Comparison of ENCODE assay signal across 1 cellular context in the genomic region with DNA sequence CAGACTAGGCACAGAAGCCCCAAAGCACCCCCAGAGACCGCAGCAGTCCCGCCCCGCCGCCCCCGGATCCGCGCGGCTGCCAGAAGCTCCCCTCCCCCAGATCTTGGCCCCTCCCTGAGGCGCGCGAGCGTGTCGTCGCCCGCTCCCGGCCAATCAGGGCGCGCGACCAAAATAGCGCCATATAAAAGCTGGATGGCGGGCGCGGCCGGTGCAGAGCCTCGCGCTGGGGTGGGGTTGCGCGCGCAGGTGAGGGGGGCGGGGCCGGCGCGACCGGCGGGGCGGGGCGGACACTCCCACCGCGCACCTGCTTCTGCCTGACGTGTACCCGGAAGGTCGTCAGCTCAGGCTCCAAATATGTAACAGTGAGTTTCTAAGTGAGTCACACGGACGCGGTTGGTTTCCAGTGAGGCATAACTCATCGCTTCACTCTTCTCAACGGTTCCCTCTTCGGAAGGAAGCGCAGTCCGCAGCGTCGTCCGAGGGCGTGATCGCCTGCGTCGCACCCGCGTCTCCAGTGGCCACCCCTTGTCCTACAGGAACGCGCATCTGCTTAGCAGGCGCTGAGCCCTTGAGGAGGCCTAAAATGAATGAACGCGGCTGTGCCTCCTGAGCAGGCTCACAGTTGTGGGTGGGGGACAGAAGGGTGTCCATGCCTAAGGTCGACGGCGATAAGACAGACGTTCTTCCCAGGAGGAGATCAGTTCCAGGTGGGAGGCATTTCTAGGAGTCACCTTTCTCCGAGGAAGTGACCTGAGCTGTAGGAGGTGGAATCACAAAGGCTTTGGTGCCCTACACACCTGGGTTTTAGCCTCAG.
A peak's percentile ranks its signal among the peaks of the same experiment; 100 is the strongest.
TF ChIP-seq lines count a peak whose summit lies in the region.

No MANE protein-coding gene starts in this region.

TF ChIP-seq in HCT116, 20 proteins besides CTCF, POLR2A, EP300 and RAD21 (continued from another document):
- TF ChIP-seq EZH2phosphoT487 (IDR thresholded peaks at IDR 0.05; ENCODE audit: borderline replicate concordance): no peak
- no peak for TF ChIP-seq SP1 (IDR thresholded peaks at IDR 0.05; ENCODE audit: low read depth)
- TF ChIP-seq CBX3 (IDR thresholded peaks at IDR 0.05; ENCODE audit: low read depth): no peak
- TF ChIP-seq, protein P1, sequence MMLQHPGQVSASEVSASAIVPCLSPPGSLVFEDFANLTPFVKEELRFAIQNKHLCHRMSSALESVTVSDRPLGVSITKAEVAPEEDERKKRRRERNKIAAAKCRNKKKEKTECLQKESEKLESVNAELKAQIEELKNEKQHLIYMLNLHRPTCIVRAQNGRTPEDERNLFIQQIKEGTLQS (IDR thresholded peaks at IDR 0.05): no peak
- TF ChIP-seq FOSL1 (IDR thresholded peaks at IDR 0.05; ENCODE audit: low read depth): no peak
- TF ChIP-seq JUND (IDR thresholded peaks at IDR 0.05): no peak
- no peak for TF ChIP-seq SRF (IDR thresholded peaks at IDR 0.05; ENCODE audit: low read depth)
- TF ChIP-seq YY1 (IDR thresholded peaks at IDR 0.05; ENCODE audit: extremely low read depth, insufficient replicate concordance, low read depth, low read length): peak; percentile 20
- no peak for TF ChIP-seq EZH2 (IDR thresholded peaks at IDR 0.05)
- TF ChIP-seq, protein P2, sequence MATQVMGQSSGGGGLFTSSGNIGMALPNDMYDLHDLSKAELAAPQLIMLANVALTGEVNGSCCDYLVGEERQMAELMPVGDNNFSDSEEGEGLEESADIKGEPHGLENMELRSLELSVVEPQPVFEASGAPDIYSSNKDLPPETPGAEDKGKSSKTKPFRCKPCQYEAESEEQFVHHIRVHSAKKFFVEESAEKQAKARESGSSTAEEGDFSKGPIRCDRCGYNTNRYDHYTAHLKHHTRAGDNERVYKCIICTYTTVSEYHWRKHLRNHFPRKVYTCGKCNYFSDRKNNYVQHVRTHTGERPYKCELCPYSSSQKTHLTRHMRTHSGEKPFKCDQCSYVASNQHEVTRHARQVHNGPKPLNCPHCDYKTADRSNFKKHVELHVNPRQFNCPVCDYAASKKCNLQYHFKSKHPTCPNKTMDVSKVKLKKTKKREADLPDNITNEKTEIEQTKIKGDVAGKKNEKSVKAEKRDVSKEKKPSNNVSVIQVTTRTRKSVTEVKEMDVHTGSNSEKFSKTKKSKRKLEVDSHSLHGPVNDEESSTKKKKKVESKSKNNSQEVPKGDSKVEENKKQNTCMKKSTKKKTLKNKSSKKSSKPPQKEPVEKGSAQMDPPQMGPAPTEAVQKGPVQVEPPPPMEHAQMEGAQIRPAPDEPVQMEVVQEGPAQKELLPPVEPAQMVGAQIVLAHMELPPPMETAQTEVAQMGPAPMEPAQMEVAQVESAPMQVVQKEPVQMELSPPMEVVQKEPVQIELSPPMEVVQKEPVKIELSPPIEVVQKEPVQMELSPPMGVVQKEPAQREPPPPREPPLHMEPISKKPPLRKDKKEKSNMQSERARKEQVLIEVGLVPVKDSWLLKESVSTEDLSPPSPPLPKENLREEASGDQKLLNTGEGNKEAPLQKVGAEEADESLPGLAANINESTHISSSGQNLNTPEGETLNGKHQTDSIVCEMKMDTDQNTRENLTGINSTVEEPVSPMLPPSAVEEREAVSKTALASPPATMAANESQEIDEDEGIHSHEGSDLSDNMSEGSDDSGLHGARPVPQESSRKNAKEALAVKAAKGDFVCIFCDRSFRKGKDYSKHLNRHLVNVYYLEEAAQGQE (IDR thresholded peaks at IDR 0.05; ENCODE audit: low read depth): no peak
- TF ChIP-seq TCF7L2 (IDR thresholded peaks at IDR 0.05; ENCODE audit: borderline replicate concordance, extremely low read depth, insufficient read depth, insufficient read length): peak; percentile 33
- TF ChIP-seq ELF1 (IDR thresholded peaks at IDR 0.05; ENCODE audit: borderline replicate concordance, low read depth): no peak
- TF ChIP-seq, protein P3, sequence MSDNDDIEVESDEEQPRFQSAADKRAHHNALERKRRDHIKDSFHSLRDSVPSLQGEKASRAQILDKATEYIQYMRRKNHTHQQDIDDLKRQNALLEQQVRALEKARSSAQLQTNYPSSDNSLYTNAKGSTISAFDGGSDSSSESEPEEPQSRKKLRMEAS (IDR thresholded peaks at IDR 0.05): no peak
- no peak for TF ChIP-seq SIN3A (IDR thresholded peaks at IDR 0.05; ENCODE audit: low read depth)
- no peak for TF ChIP-seq CEBPB (IDR thresholded peaks at IDR 0.05; ENCODE audit: low read depth)
TF ChIP-seq in HCT116: peak in this region for 5.
